Comparison of ENCODE assay signal across 8 cellular contexts in the genomic region with DNA sequence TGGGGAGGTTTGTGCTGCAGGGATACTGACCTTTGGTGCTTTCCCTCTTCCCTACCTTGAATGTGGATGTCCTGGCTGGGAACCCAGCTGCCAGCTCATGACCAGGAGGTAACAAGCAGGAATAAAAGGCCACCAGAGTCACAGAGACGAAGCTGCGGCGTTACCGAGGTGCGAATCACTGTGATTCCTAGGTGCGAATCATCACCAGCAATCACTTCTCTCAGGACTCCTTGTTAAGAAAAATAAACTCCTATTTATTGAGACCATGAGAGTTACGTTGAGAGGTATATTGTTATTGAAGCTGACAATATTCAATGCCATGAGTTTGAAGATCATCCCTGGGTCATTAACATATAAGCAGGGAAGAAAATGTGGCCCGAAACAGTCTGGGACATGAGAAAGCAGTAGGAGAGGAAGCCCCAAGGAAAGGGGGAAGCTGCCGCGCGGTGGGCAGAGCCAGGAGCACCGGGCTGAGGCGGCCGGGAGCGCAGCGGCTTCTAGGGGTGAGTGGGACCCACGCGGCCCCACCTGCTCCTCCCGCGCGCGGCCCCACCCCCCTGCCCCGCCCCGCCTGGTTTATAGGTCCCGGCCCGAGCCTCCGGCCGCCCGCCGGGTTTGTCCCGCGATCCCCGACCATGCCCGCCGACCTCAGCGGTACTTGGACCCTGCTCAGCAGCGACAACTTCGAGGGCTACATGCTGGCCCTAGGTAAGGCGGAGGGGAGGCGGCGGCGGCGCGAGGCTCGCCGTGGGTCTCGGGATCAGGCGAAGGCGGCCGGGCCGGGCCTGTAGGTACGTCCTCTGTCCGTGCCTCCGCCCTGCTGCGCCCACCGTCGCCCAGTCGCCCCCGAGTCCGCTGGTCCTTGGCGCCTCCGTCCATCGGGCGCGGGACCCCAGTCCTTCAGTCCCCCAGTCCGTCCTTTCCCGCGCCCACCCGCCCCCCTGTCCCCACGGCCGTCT. TPM values are rescaled to one million over a fixed set of nuclear protein-coding genes. Genes with fewer than 3 reads are reported as not detected.
A peak's percentile ranks its signal among the peaks of the same experiment; 100 is the strongest.
DNase-seq lines count a peak whose midpoint lies in the region; ATAC-seq and TF ChIP-seq lines count a peak whose summit lies in the region.

A gene (plus strand): TSS at position 605 of the 959 bp plus-strand sequence. CDS start 31 bp downstream, at position 636.

- H3K9ac ChIP-seq in Karpas-422 (ENCODE audit: low read length): no peak within 1 kb of the TSS
- H3K9ac ChIP-seq in MM.1S (ENCODE audit: low read length): no peak within 1 kb of the TSS

- intact Hi-C loops in right cardiac atrium (cut with DNase I): no loop called here
- intact Hi-C loops in sigmoid colon (cut with DNase I): no loop called here

- H3K4me3 Mint-ChIP-seq in CD4-positive, CD25-positive, alpha-beta regulatory T cell: peak within 1 kb of the TSS; percentile 79 to 87 (median 82)
- peak within 1 kb of the TSS; percentile 76 for H3K4me3 Mint-ChIP-seq in activated naive CD8-positive, alpha-beta T cell treated with anti-CD3 and anti-CD28 coated beads, Interleukin-2, amount 10 ng/mL, durations not matched to agents 7 days and 5 days

- peaks cover 73% of the 10 kb centered on the region for H3K27me3 Mint-ChIP-seq in CD4-positive, CD25-positive, alpha-beta regulatory T cell
- peaks cover 56% of the 10 kb centered on the region for H3K27me3 Mint-ChIP-seq in activated naive CD8-positive, alpha-beta T cell treated with anti-CD3 and anti-CD28 coated beads, Interleukin-2, amount 10 ng/mL, durations not matched to agents 7 days and 5 days

- H3K4me1 ChIP-seq in CD4-positive, CD25-positive, alpha-beta regulatory T cell (ENCODE audit: control insufficient read depth, insufficient read depth, low read length, poor library complexity, severe bottlenecking): peaks cover 14% of the 10 kb centered on the region
- H3K4me1 ChIP-seq in right cardiac atrium (ENCODE audit: control insufficient read depth, insufficient read depth, low read length) (no peaks in the 10 kb centered on the region), sigmoid colon (peaks cover 0 to 16% (median 16%) of the 10 kb centered on the region in 4 donors), Karpas-422 (ENCODE audit: low read length) (no peaks in the 10 kb centered on the region), MM.1S (ENCODE audit: low read length) (no peaks in the 10 kb centered on the region)

- no peak for TF ChIP-seq EP300 in sigmoid colon (IDR thresholded peaks at IDR 0.05)

- H2AFZ ChIP-seq in Karpas-422 (ENCODE audit: low read length) (no peak within 1 kb of the TSS), MM.1S (ENCODE audit: low read length) (no peak within 1 kb of the TSS)

- no peak for TF ChIP-seq POLR2A in sigmoid colon (IDR thresholded peaks at IDR 0.05)

- H3K36me3 Mint-ChIP-seq in CD4-positive, CD25-positive, alpha-beta regulatory T cell: no peaks in the 10 kb centered on the region
- H3K36me3 Mint-ChIP-seq in activated naive CD8-positive, alpha-beta T cell treated with anti-CD3 and anti-CD28 coated beads, Interleukin-2, amount 10 ng/mL, durations not matched to agents 7 days and 5 days: no peaks in the 10 kb centered on the region

- H4K20me1 ChIP-seq in Karpas-422 (ENCODE audit: insufficient read depth, low read depth, low read length): no peaks in the 10 kb centered on the region
- no peaks in the 10 kb centered on the region for H4K20me1 ChIP-seq in MM.1S (ENCODE audit: insufficient read depth, low read length)

- peak in 1 of 3 donors; percentile 4 for DNase-seq in CD4-positive, CD25-positive, alpha-beta regulatory T cell
- DNase-seq in HuH-7.5 (ENCODE audit: low spot score): peak; percentile 49
- peak; percentile 42 for DNase-seq in activated naive CD8-positive, alpha-beta T cell treated with anti-CD3 and anti-CD28 coated beads, Interleukin-2, amount 10 ng/mL, durations not matched to agents 7 days and 5 days
- DNase-seq in right cardiac atrium: peak; percentile 23 to 78 (median 76)
- no peak for DNase-seq in sigmoid colon
- no peak for DNase-seq in Karpas-422
- no peak for DNase-seq in MM.1S

- H3K9me2 ChIP-seq in Karpas-422 (replicated peaks; ENCODE audit: insufficient read depth, low read length) (no peaks in the 10 kb centered on the region), MM.1S (replicated peaks; ENCODE audit: insufficient read depth, low read length) (no peaks in the 10 kb centered on the region)

- H3K9me3 ChIP-seq in CD4-positive, CD25-positive, alpha-beta regulatory T cell (ENCODE audit: control insufficient read depth in 2 of 2, low read length in 2 of 2): peaks cover 0 to 4% of the 10 kb centered on the region in 2 experiments
- no peaks in the 10 kb centered on the region for H3K9me3 ChIP-seq in right cardiac atrium (ENCODE audit: control insufficient read depth, low read length)
- no peaks in the 10 kb centered on the region for H3K9me3 ChIP-seq in sigmoid colon
- no peaks in the 10 kb centered on the region for H3K9me3 ChIP-seq in Karpas-422 (ENCODE audit: low read length)
- no peaks in the 10 kb centered on the region for H3K9me3 ChIP-seq in MM.1S (replicated peaks; ENCODE audit: insufficient read depth, low read length)

- peak in 1 of 2 donors; percentile 28 for ATAC-seq in CD4-positive, CD25-positive, alpha-beta regulatory T cell (ENCODE audit: low read depth in 2 of 2)
- peak; percentile 57 for ATAC-seq in activated naive CD8-positive, alpha-beta T cell treated with anti-CD3 and anti-CD28 coated beads, Interleukin-2, amount 10 ng/mL, durations not matched to agents 7 days and 5 days (ENCODE audit: low read depth)
- ATAC-seq in right cardiac atrium: peak; percentile 73 to 74
- ATAC-seq in GM18502 (IDR thresholded peaks at IDR 0.05; ENCODE audit: poor library complexity, unreplicated experiment): no peak

- no peaks in the 10 kb centered on the region; the same call in 1 of the 2 replicates for H3F3A ChIP-seq in MM.1S (ENCODE audit: insufficient read depth, low read length)

- H3K4me3 ChIP-seq in CD4-positive, CD25-positive, alpha-beta regulatory T cell (ENCODE audit: low read depth, low read length): no peak within 1 kb of the TSS
- H3K4me3 ChIP-seq in right cardiac atrium (ENCODE audit: low read length) (peak within 1 kb of the TSS; percentile 66), sigmoid colon (peak within 1 kb of the TSS; percentile 37 to 58 (median 48)), Karpas-422 (ENCODE audit: low read length) (no peak within 1 kb of the TSS), MM.1S (ENCODE audit: low read length) (no peak within 1 kb of the TSS)

- no peaks in the 10 kb centered on the region for H3K79me2 ChIP-seq in Karpas-422 (ENCODE audit: low read length)
- no peaks in the 10 kb centered on the region for H3K79me2 ChIP-seq in MM.1S (ENCODE audit: low read length)

- 7% methylated on average over 71 of the region's 71 CpGs for WGBS in right cardiac atrium
- 2 to 5% methylated on average over 71 of the region's 71 CpGs for WGBS in sigmoid colon, 2 donors

- TF ChIP-seq CTCF in sigmoid colon (IDR thresholded peaks at IDR 0.05) (no peak), MM.1S (IDR thresholded peaks at IDR 0.05; ENCODE audit: low read length) (no peak)

- H3K27ac ChIP-seq in CD4-positive, CD25-positive, alpha-beta regulatory T cell (ENCODE audit: insufficient read depth, low read length, poor library complexity, severe bottlenecking): no peak within 1 kb of the TSS
- peak within 1 kb of the TSS; percentile 40 for H3K27ac ChIP-seq in right cardiac atrium (ENCODE audit: low read length)
- peak within 1 kb of the TSS in 1 of 4 donors; percentile 33 for H3K27ac ChIP-seq in sigmoid colon
- no peak within 1 kb of the TSS for H3K27ac ChIP-seq in Karpas-422 (ENCODE audit: low read length)
- no peak within 1 kb of the TSS for H3K27ac ChIP-seq in MM.1S (ENCODE audit: low read length)

- H3K27ac Mint-ChIP-seq in CD4-positive, CD25-positive, alpha-beta regulatory T cell: peak within 1 kb of the TSS in 1 of 3 donors; percentile 91
- no peak within 1 kb of the TSS for H3K27ac Mint-ChIP-seq in activated naive CD8-positive, alpha-beta T cell treated with anti-CD3 and anti-CD28 coated beads, Interleukin-2, amount 10 ng/mL, durations not matched to agents 7 days and 5 days

- POLR2A ChIA-PET in activated naive CD8-positive, alpha-beta T cell treated with anti-CD3 and anti-CD28 coated beads, Interleukin-2, amount 10 ng/mL, durations not matched to agents 7 days and 5 days (lab: Charles Lee): no interaction called here

- no peak within 1 kb of the TSS for H3K4me2 ChIP-seq in Karpas-422 (ENCODE audit: low read depth, low read length, poor library complexity, severe bottlenecking)
- H3K4me2 ChIP-seq in MM.1S (ENCODE audit: low read depth, low read length): no peak within 1 kb of the TSS

- peaks cover 0 to 2% (median 0%) of the 10 kb centered on the region in 7 donors for H3K9me3 Mint-ChIP-seq in CD4-positive, CD25-positive, alpha-beta regulatory T cell
- no peaks in the 10 kb centered on the region for H3K9me3 Mint-ChIP-seq in activated naive CD8-positive, alpha-beta T cell treated with anti-CD3 and anti-CD28 coated beads, Interleukin-2, amount 10 ng/mL, durations not matched to agents 7 days and 5 days

- H3K36me3 ChIP-seq in CD4-positive, CD25-positive, alpha-beta regulatory T cell (ENCODE audit: control insufficient read depth, insufficient read depth, low read length): no peaks in the 10 kb centered on the region
- H3K36me3 ChIP-seq in sigmoid colon (no peaks in the 10 kb centered on the region), Karpas-422 (ENCODE audit: insufficient read depth, low read length) (no peaks in the 10 kb centered on the region), MM.1S (replicated peaks; ENCODE audit: insufficient read depth, low read length) (no peaks in the 10 kb centered on the region)

- H3K4me1 Mint-ChIP-seq in CD4-positive, CD25-positive, alpha-beta regulatory T cell: peaks cover 4 to 14% (median 8%) of the 10 kb centered on the region in 4 donors
- H3K4me1 Mint-ChIP-seq in activated naive CD8-positive, alpha-beta T cell treated with anti-CD3 and anti-CD28 coated beads, Interleukin-2, amount 10 ng/mL, durations not matched to agents 7 days and 5 days: peaks cover 7% of the 10 kb centered on the region

- H3K27me3 ChIP-seq in CD4-positive, CD25-positive, alpha-beta regulatory T cell (ENCODE audit: control insufficient read depth, insufficient read depth, low read length): peaks cover 7% of the 10 kb centered on the region
- H3K27me3 ChIP-seq in right cardiac atrium (ENCODE audit: control insufficient read depth, insufficient read depth): no peaks in the 10 kb centered on the region
- peaks cover 12 to 49% (median 24%) of the 10 kb centered on the region in 3 donors for H3K27me3 ChIP-seq in sigmoid colon
- H3K27me3 ChIP-seq in Karpas-422 (ENCODE audit: low read length): no peaks in the 10 kb centered on the region
- H3K27me3 ChIP-seq in MM.1S (replicated peaks; ENCODE audit: insufficient read depth, low read length): no peaks in the 10 kb centered on the region

RNA-seq across cellular contexts. Expression of the gene that starts here (rescaled TPM):
- not detected for total RNA-seq in CD4-positive, CD25-positive, alpha-beta regulatory T cell
- polyA plus RNA-seq in CD4-positive, CD25-positive, alpha-beta regulatory T cell: not detected
- total RNA-seq in activated naive CD8-positive, alpha-beta T cell treated with anti-CD3 and anti-CD28 coated beads, Interleukin-2, amount 10 ng/mL, durations not matched to agents 7 days and 5 days: under 1 TPM in 1 of 2 experiments, not detected in 1; 0.53 TPM
- total RNA-seq in right cardiac atrium (10 to 100 TPM; 22.4 to 26.1 (median 25.1) TPM), sigmoid colon (10 to 100 TPM in 2 of 4 donors, 1 to 10 TPM in 2; 4.2 to 13.2 (median 10.7) TPM)
- polyA plus RNA-seq in right cardiac atrium (89.8 TPM), sigmoid colon (10 to 100 TPM in 1 of 3 donors, 1 to 10 TPM in 2; 7.1 to 10.8 (median 7.9) TPM)
- total RNA-seq in Karpas-422 (2014; rRNA removed; shearing (Covaris generic); ENCODE audit: low replicate concordance): not detected in 2 replicates

Comparison
In these comparisons a context has a peak if more than half of its experiments do, and no peak if none do; other contexts are left out.
1. Peak in DNase-seq and ATAC-seq in activated naive CD8-positive, alpha-beta T cell treated with anti-CD3 and anti-CD28 coated beads, Interleukin-2, amount 10 ng/mL, durations not matched to agents 7 days and 5 days; RNA of the gene not detected or under 1 TPM.
2. DNase-seq: peak in HuH-7.5 (single experiment) and right cardiac atrium (3 of 3); none in sigmoid colon (single experiment), Karpas-422 (single experiment) and MM.1S (single experiment).
3. H3K4me3 ChIP-seq: peak in right cardiac atrium (single experiment) and sigmoid colon (4 of 4); none in CD4-positive, CD25-positive, alpha-beta regulatory T cell (single experiment), Karpas-422 (single experiment) and MM.1S (single experiment).